ENCODE assay signal across 9 cellular contexts in the genomic region with DNA sequence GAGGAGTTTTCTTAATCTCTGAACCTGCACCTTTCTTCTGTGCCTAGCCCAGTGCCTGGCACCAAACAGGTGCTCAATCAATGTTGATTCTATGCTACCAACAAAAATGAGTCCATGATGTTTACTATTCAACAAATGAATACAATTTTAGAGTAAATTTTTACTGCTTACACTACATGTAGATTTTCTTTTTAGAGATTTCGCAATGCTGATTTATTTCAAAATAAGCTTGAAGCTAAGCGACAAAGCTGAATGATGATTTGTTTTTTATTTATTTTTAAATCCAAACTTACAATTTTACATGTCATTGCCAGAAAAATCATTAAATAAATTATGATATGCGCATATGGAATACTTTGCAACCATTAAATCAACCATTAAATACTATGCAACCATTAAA. TPM values are rescaled to one million over a fixed set of nuclear protein-coding genes. Genes with fewer than 3 reads are reported as not detected.
"Had no signal": no experiment of that assay in that cellular context is flagged by ENCODE, and none has a peak within 500 bp of the region (broad histone marks: within the 10 kb centered on the region; RNA-seq: fewer than 3 reads in every experiment).

No MANE protein-coding gene starts in this region.

- H2AFZ ChIP-seq: GM23338 had no signal

- H3K4me2 ChIP-seq: GM23338 had no signal

- H3K36me3 ChIP-seq: HAP-1 had no signal

- ATAC-seq: GM23338, HCT116, HepG2, K562 had no signal

- H3K9me3 ChIP-seq: HAP-1 had no signal

- FAIRE-seq: HepG2, K562 had no signal

- DNase-seq: H7, HFFc6, KG1 had no signal

- H3K27ac ChIP-seq: HL-60 had no signal

- H3K4me3 ChIP-seq: GM23338, HAP-1, K562 had no signal

RNA-seq across cellular contexts. Expression of gene AR, which starts 55.7 kb away (rescaled TPM):
- total RNA-seq: HepG2 had no signal
- polyA plus RNA-seq: HepG2 had no signal
